Comparison of ENCODE assay signal across 9 cellular contexts in genomic region chr4:186845137-186845842, GRCh38.
DNase-seq lines count a peak whose midpoint lies in the region; ATAC-seq and TF ChIP-seq lines count a peak whose summit lies in the region.
"Had no signal": no experiment of that assay in that cellular context is flagged by ENCODE, and none has a peak within 500 bp of the region (broad histone marks: within the 10 kb centered on the region; RNA-seq: fewer than 3 reads in every experiment).

No MANE protein-coding gene starts in this region.

- in situ Hi-C loops in gastrocnemius medialis (cut with MboI; ENCODE audit: low sequenced_read_pairs in 4 of 4): no loop called here

- H3K27ac ChIP-seq in gastrocnemius medialis: peak overlapping the region; percentile 41 to 72 (median 54)
- no peak overlapping the region for H3K27ac ChIP-seq in WERI-Rb-1

- TF ChIP-seq CTCF in gastrocnemius medialis (IDR thresholded peaks at IDR 0.05 in 4 of 5, conservative IDR thresholded peaks at IDR 0.05 in 1 of 5) (no peak), WERI-Rb-1 (IDR thresholded peaks at IDR 0.05; ENCODE audit: low read depth, low read length) (no peak)

- no peaks in the 10 kb centered on the region for H3K27me3 ChIP-seq in gastrocnemius medialis
- peaks cover 35% of the 10 kb centered on the region for H3K27me3 ChIP-seq in WERI-Rb-1 (ENCODE audit: insufficient read depth, low read depth, severe bottlenecking)

- TF ChIP-seq POLR2A in gastrocnemius medialis (IDR thresholded peaks at IDR 0.05): no peak
- TF ChIP-seq POLR2A in GM18505 (IDR thresholded peaks at IDR 0.05; ENCODE audit: borderline replicate concordance, extremely low read depth, insufficient read depth, insufficient read length): no peak

- H3K4me3 ChIP-seq in gastrocnemius medialis (no peak overlapping the region), WERI-Rb-1 (ENCODE audit: low read depth, low read length) (no peak overlapping the region)

- H3K9me3 ChIP-seq in gastrocnemius medialis (no peaks in the 10 kb centered on the region), WERI-Rb-1 (ENCODE audit: severe bottlenecking) (peaks cover 3% of the 10 kb centered on the region)

- intact Hi-C loops in gastrocnemius medialis (cut with DNase I; ENCODE audit: low total_unique reads): loop anchor here (10.0 kb wide), 2 partner anchors 60 to 120 kb away; partner anchors contain the start of gene FAT1

- H3K4me1 ChIP-seq in gastrocnemius medialis: peaks cover 0 to 3% of the 10 kb centered on the region in 2 donors

- peak in 1 of 2 donors; percentile 65 for ATAC-seq in gastrocnemius medialis
- no peak for ATAC-seq in GM18505 (IDR thresholded peaks at IDR 0.05; ENCODE audit: unreplicated experiment)
- no peak for ATAC-seq in HG02798 (IDR thresholded peaks at IDR 0.05; ENCODE audit: poor library complexity, unreplicated experiment)

- no peaks in the 10 kb centered on the region for H3K36me3 ChIP-seq in gastrocnemius medialis
- no peaks in the 10 kb centered on the region for H3K36me3 ChIP-seq in WERI-Rb-1

- peak; percentile 74 for DNase-seq in GM04504 (ENCODE audit: low read depth)
- peak; percentile 74 for DNase-seq in SKM-1 treated with dmso at 0.1 percent for 144 hours (lab: John Stamatoyannopoulos, UW; ENCODE audit: unreplicated experiment)
- peak; percentile 50 for DNase-seq in foreskin melanocyte
- no peak for DNase-seq in gastrocnemius medialis
- DNase-seq in WERI-Rb-1: no peak
- no peak for DNase-seq in NCI-H2171 (lab: John Stamatoyannopoulos, UW)
- DNase-seq: NCI-H526 had no signal

Comparison
In these comparisons a context has a peak if more than half of its experiments do, and no peak if none do; other contexts are left out.
1. DNase-seq: peak in GM04504 (single experiment), SKM-1 treated with dmso at 0.1 percent for 144 hours (single experiment) and foreskin melanocyte (single experiment); none in gastrocnemius medialis (0 of 2), WERI-Rb-1 (single experiment) and NCI-H2171 (single experiment).